ENCODE assay signal across 7 cellular contexts in genomic region chr10:73875139-73875475, GRCh38. TPM values are rescaled to one million over a fixed set of nuclear protein-coding genes. Genes with fewer than 3 reads are reported as not detected.
DNase-seq lines count a peak whose midpoint lies in the region; ATAC-seq and TF ChIP-seq lines count a peak whose summit lies in the region.

No MANE protein-coding gene starts in this region.

- DNase-seq in fibroblast of villous mesenchyme (ENCODE audit: low read depth) (no peak), putamen (ENCODE audit: low spot score) (no peak), cortex of kidney (lab: John Stamatoyannopoulos, UW) (no peak)
- no peak for DNase-seq in stimulated activated effector memory CD8-positive, alpha-beta T cell treated with anti-CD3 and anti-CD28 coated beads, Interleukin-12 subunit alpha, Interleukin-12 subunit beta, amount 100 ng/mL, for 72 hours (ENCODE audit: low spot score in 2 of 2)

- peaks cover 53% of the 10 kb centered on the region for H3K4me1 Mint-ChIP-seq in T-helper 1 cell treated with Interleukin-12 subunit alpha and Interleukin-12 subunit beta and Interleukin-4 antibody, amounts not matched to agents 30 μg/mL and 1 μg/mL, for 36 hours (ENCODE audit: low read depth)
- peaks cover 67% of the 10 kb centered on the region for H3K4me1 Mint-ChIP-seq in stimulated activated effector memory CD8-positive, alpha-beta T cell treated with anti-CD3 and anti-CD28 coated beads, Interleukin-12 subunit alpha, Interleukin-12 subunit beta, amount 100 ng/mL, for 72 hours

- H3K9me3 Mint-ChIP-seq in T-helper 1 cell treated with Interleukin-12 subunit alpha and Interleukin-12 subunit beta and Interleukin-4 antibody, amounts not matched to agents 30 μg/mL and 1 μg/mL, for 36 hours: no peaks in the 10 kb centered on the region
- H3K9me3 Mint-ChIP-seq in stimulated activated effector memory CD8-positive, alpha-beta T cell treated with anti-CD3 and anti-CD28 coated beads, Interleukin-12 subunit alpha, Interleukin-12 subunit beta, amount 100 ng/mL, for 72 hours: no peaks in the 10 kb centered on the region

- TF ChIP-seq CTCF in fibroblast of villous mesenchyme (IDR thresholded peaks at IDR 0.05; ENCODE audit: insufficient read depth, low read depth, low read length): no peak

- H3K4me3 Mint-ChIP-seq in T-helper 1 cell treated with Interleukin-12 subunit alpha and Interleukin-12 subunit beta and Interleukin-4 antibody, amounts not matched to agents 30 μg/mL and 1 μg/mL, for 36 hours: peak overlapping the region; percentile 85
- peak overlapping the region; percentile 80 for H3K4me3 Mint-ChIP-seq in stimulated activated effector memory CD8-positive, alpha-beta T cell treated with anti-CD3 and anti-CD28 coated beads, Interleukin-12 subunit alpha, Interleukin-12 subunit beta, amount 100 ng/mL, for 72 hours

- peak; percentile 25 for ATAC-seq in GM18517 (IDR thresholded peaks at IDR 0.05; ENCODE audit: unreplicated experiment)
- ATAC-seq in HG02678 (IDR thresholded peaks at IDR 0.05; ENCODE audit: unreplicated experiment): peak; percentile 12
- peak; percentile 26 for ATAC-seq in stimulated activated effector memory CD8-positive, alpha-beta T cell treated with anti-CD3 and anti-CD28 coated beads, Interleukin-12 subunit alpha, Interleukin-12 subunit beta, amount 100 ng/mL, for 72 hours

- H3K27me3 Mint-ChIP-seq in T-helper 1 cell treated with Interleukin-12 subunit alpha and Interleukin-12 subunit beta and Interleukin-4 antibody, amounts not matched to agents 30 μg/mL and 1 μg/mL, for 36 hours (ENCODE audit: low read depth): peaks cover 17% of the 10 kb centered on the region

- H3K36me3 Mint-ChIP-seq in T-helper 1 cell treated with Interleukin-12 subunit alpha and Interleukin-12 subunit beta and Interleukin-4 antibody, amounts not matched to agents 30 μg/mL and 1 μg/mL, for 36 hours (ENCODE audit: low read depth): peaks cover 22% of the 10 kb centered on the region
- H3K36me3 Mint-ChIP-seq in stimulated activated effector memory CD8-positive, alpha-beta T cell treated with anti-CD3 and anti-CD28 coated beads, Interleukin-12 subunit alpha, Interleukin-12 subunit beta, amount 100 ng/mL, for 72 hours: peaks cover 22% of the 10 kb centered on the region

- peak overlapping the region; percentile 71 for H3K27ac Mint-ChIP-seq in T-helper 1 cell treated with Interleukin-12 subunit alpha and Interleukin-12 subunit beta and Interleukin-4 antibody, amounts not matched to agents 30 μg/mL and 1 μg/mL, for 36 hours
- no peak overlapping the region for H3K27ac Mint-ChIP-seq in stimulated activated effector memory CD8-positive, alpha-beta T cell treated with anti-CD3 and anti-CD28 coated beads, Interleukin-12 subunit alpha, Interleukin-12 subunit beta, amount 100 ng/mL, for 72 hours

- peak overlapping the region; percentile 64 for H3K4me3 ChIP-seq in fibroblast of villous mesenchyme (ENCODE audit: low read depth, low read length)

RNA-seq across cellular contexts. Expression of gene CAMK2G, which starts 0.8 kb away (rescaled TPM):
- total RNA-seq in fibroblast of villous mesenchyme: 30.6 and 36.7 TPM in 2 replicates

RNA-seq across cellular contexts. Expression of gene PLAU, which starts 35.8 kb away (rescaled TPM):
- 104 and 111 TPM in 2 replicates for total RNA-seq in fibroblast of villous mesenchyme
